In the genomic region with DNA sequence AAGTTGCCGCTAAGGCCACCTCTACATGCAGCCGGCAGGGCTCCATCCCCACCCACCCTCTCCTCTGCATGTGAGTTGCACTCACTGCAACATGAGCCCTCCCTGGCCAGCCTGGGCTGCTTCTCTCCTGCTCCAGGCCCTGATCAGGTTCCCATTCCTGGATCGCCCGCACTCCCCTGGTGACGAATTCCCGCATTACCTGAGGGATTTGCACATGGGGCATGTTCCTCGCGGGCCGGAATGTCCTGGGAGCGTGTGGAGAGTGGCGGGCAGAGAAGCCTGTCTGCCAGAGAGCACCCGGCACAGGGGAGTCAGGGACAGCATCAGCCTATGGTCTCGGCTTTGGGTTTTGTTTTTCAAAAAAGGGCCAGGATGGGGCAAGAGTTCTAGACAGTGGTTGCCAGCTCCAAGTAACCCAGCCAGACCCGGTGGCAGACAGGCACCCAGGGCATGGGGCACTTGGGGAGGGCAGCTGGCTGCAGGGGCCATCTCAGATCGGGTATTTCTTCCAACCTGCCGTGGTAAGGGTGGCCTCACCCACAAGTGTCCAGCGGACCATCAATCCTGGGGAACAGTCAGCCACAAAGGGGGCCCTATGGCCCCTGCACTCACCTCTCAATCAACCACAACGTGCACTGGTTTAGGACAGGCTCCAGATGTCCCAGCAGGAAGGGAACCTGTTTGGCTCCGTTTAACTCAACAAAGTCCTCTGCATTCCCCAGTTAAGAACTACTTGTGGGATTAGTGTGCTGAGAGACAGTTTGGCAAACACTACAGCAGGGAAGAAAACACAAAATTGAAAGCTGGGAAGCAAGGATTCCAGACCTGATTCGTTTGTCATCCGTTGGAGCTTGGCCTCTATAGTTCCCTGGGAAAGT, we compare ENCODE assay signal across 18 cellular contexts.
DNase-seq lines count a peak whose midpoint lies in the region; ATAC-seq and TF ChIP-seq lines count a peak whose summit lies in the region.
"Had no signal": no experiment of that assay in that cellular context is flagged by ENCODE, and none has a peak within 500 bp of the region (broad histone marks: within the 10 kb centered on the region; RNA-seq: fewer than 3 reads in every experiment).

No MANE protein-coding gene starts in this region.

- CTCF ChIA-PET in CD8-positive, alpha-beta memory T cell (lab: Charles Lee), result no interaction called here

- H3K27ac ChIP-seq in upper lobe of right lung (peak overlapping the region; percentile 36), Peyer's patch (no peak overlapping the region)
- no peak overlapping the region for H3K27ac ChIP-seq in CD8-positive, alpha-beta memory T cell (ENCODE audit: low read depth, low read length)
- H3K27ac ChIP-seq: C4-2B, HL-60, SJCRH30 had no signal

- H3K4me1 Mint-ChIP-seq in nephron progenitor cell, result peaks cover 56% of the 10 kb centered on the region
- H3K4me1 Mint-ChIP-seq in CD8-positive, alpha-beta memory T cell, result peaks cover 7 to 12% (median 9%) of the 10 kb centered on the region in 3 donors

- H3K4me3 ChIP-seq in upper lobe of right lung, result no peak overlapping the region
- H3K4me3 ChIP-seq in Peyer's patch, result no peak overlapping the region
- H3K4me3 ChIP-seq in CD8-positive, alpha-beta memory T cell (ENCODE audit: low read length), result no peak overlapping the region
- H3K4me3 ChIP-seq: K562, SJCRH30 had no signal

- no peak overlapping the region for H3K4me3 Mint-ChIP-seq in nephron progenitor cell
- H3K4me3 Mint-ChIP-seq in CD8-positive, alpha-beta memory T cell, result no peak overlapping the region

- POLR2A ChIA-PET in CD8-positive, alpha-beta memory T cell (lab: Charles Lee), result no interaction called here

- no peak for TF ChIP-seq CTCF in nephron progenitor cell (IDR thresholded peaks at IDR 0.05)
- no peak for TF ChIP-seq CTCF in upper lobe of right lung (IDR thresholded peaks at IDR 0.05)
- TF ChIP-seq CTCF in Peyer's patch (IDR thresholded peaks at IDR 0.05), result no peak

- H3K36me3 ChIP-seq in upper lobe of right lung, result no peaks in the 10 kb centered on the region
- H3K36me3 ChIP-seq in Peyer's patch, result peaks cover 0 to 11% (median 0%) of the 10 kb centered on the region in 3 donors
- H3K36me3 ChIP-seq in CD8-positive, alpha-beta memory T cell (ENCODE audit: insufficient read depth, low read length), result no peaks in the 10 kb centered on the region
- H3K36me3 ChIP-seq: SJCRH30 had no signal

- H3K9me3 ChIP-seq in upper lobe of right lung, result no peaks in the 10 kb centered on the region
- no peaks in the 10 kb centered on the region for H3K9me3 ChIP-seq in Peyer's patch
- no peaks in the 10 kb centered on the region for H3K9me3 ChIP-seq in CD8-positive, alpha-beta memory T cell (ENCODE audit: low read length)
- H3K9me3 ChIP-seq: Caco-2, SJCRH30 had no signal

- DNase-seq in NCI-H2171 treated with DMSO at 0.1 percent for 48 hours (lab: John Stamatoyannopoulos, UW), result peak; percentile 54
- no peak for DNase-seq in NCI-H2171 (lab: John Stamatoyannopoulos, UW)
- DNase-seq in left cardiac atrium, result no peak
- peak; percentile 28 for DNase-seq in nephron progenitor cell
- no peak for DNase-seq in upper lobe of right lung
- DNase-seq in Peyer's patch, result no peak
- DNase-seq in CD8-positive, alpha-beta memory T cell, result no peak
- no peak for DNase-seq in NOMO-1 treated with dmso at 0.1 percent for 144 hours (lab: John Stamatoyannopoulos, UW; ENCODE audit: unreplicated experiment)
- DNase-seq: 8988T, Caco-2, DMS79 treated with DMSO at 0.1 percent for 48 hours, GDM1, NCI-H1694, NCI-H510A treated with DMSO at 0.1 percent for 48 hours, SJCRH30 had no signal

- TF ChIP-seq POLR2A in Peyer's patch (IDR thresholded peaks at IDR 0.05), result no peak

- no peaks in the 10 kb centered on the region for H3K27me3 ChIP-seq in upper lobe of right lung
- no peaks in the 10 kb centered on the region for H3K27me3 ChIP-seq in Peyer's patch
- H3K27me3 ChIP-seq in CD8-positive, alpha-beta memory T cell (ENCODE audit: insufficient read depth, low read length, poor library complexity, severe bottlenecking), result no peaks in the 10 kb centered on the region
- H3K27me3 ChIP-seq: SJCRH30 had no signal

- H3K27ac Mint-ChIP-seq in nephron progenitor cell, result no peak overlapping the region
- peak overlapping the region in 1 of 8 donors; percentile 18 for H3K27ac Mint-ChIP-seq in CD8-positive, alpha-beta memory T cell

- H3K27me3 Mint-ChIP-seq in nephron progenitor cell (ENCODE audit: low read depth, poor library complexity), result peaks cover 3% of the 10 kb centered on the region
- H3K27me3 Mint-ChIP-seq in CD8-positive, alpha-beta memory T cell, result no peaks in the 10 kb centered on the region

- H3K36me3 Mint-ChIP-seq in nephron progenitor cell (ENCODE audit: low read depth), result peaks cover 29% of the 10 kb centered on the region
- H3K36me3 Mint-ChIP-seq in CD8-positive, alpha-beta memory T cell, result peaks cover 0 to 3% (median 2%) of the 10 kb centered on the region in 3 donors

- ATAC-seq in left cardiac atrium, result peak; percentile 9 to 36
- ATAC-seq in upper lobe of right lung, result peak; percentile 66
- ATAC-seq: K562 had no signal

- intact Hi-C loops in left cardiac atrium (cut with DNase I) (no loop called here), upper lobe of right lung (cut with DNase I) (no loop called here)

- H3K9me3 Mint-ChIP-seq in nephron progenitor cell, result no peaks in the 10 kb centered on the region
- no peaks in the 10 kb centered on the region for H3K9me3 Mint-ChIP-seq in CD8-positive, alpha-beta memory T cell

- H3K4me1 ChIP-seq in upper lobe of right lung (peaks cover 7% of the 10 kb centered on the region), Peyer's patch (peaks cover 0 to 10% (median 0%) of the 10 kb centered on the region in 4 donors)
- no peaks in the 10 kb centered on the region for H3K4me1 ChIP-seq in CD8-positive, alpha-beta memory T cell (ENCODE audit: insufficient read depth, low read length)
- H3K4me1 ChIP-seq: SJCRH30 had no signal

Comparison
In these comparisons a context has a peak if more than half of its experiments do, and no peak if none do; other contexts are left out.
1. DNase-seq: peak in NCI-H2171 treated with DMSO at 0.1 percent for 48 hours (single experiment) and nephron progenitor cell (single experiment); none in NCI-H2171 (single experiment), left cardiac atrium (single experiment), upper lobe of right lung (single experiment), Peyer's patch (0 of 3), CD8-positive, alpha-beta memory T cell (0 of 5) and NOMO-1 treated with dmso at 0.1 percent for 144 hours (single experiment).